ENCODE assay signal across 13 cellular contexts in genomic region chr3:4719011-4719649, GRCh38.
DNase-seq lines count a peak whose midpoint lies in the region; ATAC-seq and TF ChIP-seq lines count a peak whose summit lies in the region.
"Had no signal": no experiment of that assay in that cellular context is flagged by ENCODE, and none has a peak within 500 bp of the region (broad histone marks: within the 10 kb centered on the region; RNA-seq: fewer than 3 reads in every experiment).

No MANE protein-coding gene starts in this region.

- no peaks in the 10 kb centered on the region for H3K27me3 ChIP-seq in heart left ventricle
- no peaks in the 10 kb centered on the region for H3K27me3 ChIP-seq in body of pancreas
- H3K27me3 ChIP-seq in muscle layer of colon (ENCODE audit: control insufficient read depth in 1 of 2, insufficient read depth in 2 of 2, low read length in 2 of 2): no peaks in the 10 kb centered on the region
- no peaks in the 10 kb centered on the region for H3K27me3 ChIP-seq in tibial artery
- H3K27me3 ChIP-seq: upper lobe of left lung had no signal

- DNase-seq in heart left ventricle (no peak), Right ventricle myocardium superior (no peak), body of pancreas (no peak), tibial artery (no peak), NCI-H187 (lab: John Stamatoyannopoulos, UW) (no peak), OCI-M1 (lab: John Stamatoyannopoulos, UW) (no peak)
- DNase-seq: activated effector memory CD4-positive, alpha-beta T cell treated with anti-CD3 and anti-CD28 coated beads, Interleukin-2, amount 50 U/mL, for 16 hours; AML-193; DMS79; NCI-H446; upper lobe of left lung had no signal

- H3K9ac ChIP-seq in muscle layer of colon (ENCODE audit: low read length): no peak overlapping the region

- H3K36me3 ChIP-seq in heart left ventricle (peaks cover 0 to 19% (median 10%) of the 10 kb centered on the region in 9 donors), body of pancreas (replicated peaks in 1 of 2; ENCODE audit: insufficient read depth in 1 of 2, low read depth in 2 of 2) (no peaks in the 10 kb centered on the region), muscle layer of colon (ENCODE audit: insufficient read depth, low read length) (peaks cover 13% of the 10 kb centered on the region), tibial artery (peaks cover 9 to 11% (median 9%) of the 10 kb centered on the region in 3 donors)

- H3K4me3 ChIP-seq in heart left ventricle: no peak overlapping the region
- H3K4me3 ChIP-seq in body of pancreas: no peak overlapping the region
- H3K4me3 ChIP-seq in muscle layer of colon (ENCODE audit: low read depth in 1 of 2, low read length in 2 of 2): peak overlapping the region in 1 of 2 donors; percentile 8
- no peak overlapping the region for H3K4me3 ChIP-seq in tibial artery
- H3K4me3 ChIP-seq: upper lobe of left lung had no signal

- intact Hi-C loops in heart left ventricle (cut with DNase I) (loop anchor here in 4 of 10 donors (1.0 to 10.0 kb wide), 6 partner anchors 156 to 466 kb away; partner anchors contain the start of gene EDEM1 (in 1 of the 4)), Right ventricle myocardium superior (cut with DNase I) (loop anchor here (2.0 to 5.0 kb wide), 2 partner anchors 308 to 328 kb away; no protein-coding TSS in a partner anchor), body of pancreas (cut with DNase I) (loop anchor here (10.0 kb wide), 1 partner anchor 466 kb away; the partner anchor contains the start of gene EDEM1), tibial artery (cut with DNase I; ENCODE audit: low total_unique reads) (loop anchor here (5.0 kb wide), 1 partner anchor 268 kb away; no protein-coding TSS in a partner anchor)

- no peak for TF ChIP-seq POLR2A in heart left ventricle (IDR thresholded peaks at IDR 0.05)
- TF ChIP-seq POLR2A in body of pancreas (IDR thresholded peaks at IDR 0.05): no peak

- 50 to 71% (median 63%) methylated on average over 10 to 11 of the region's 11 CpGs for WGBS in heart left ventricle, 4 donors
- 31 to 41% methylated on average over 11 of the region's 11 CpGs for WGBS in body of pancreas, 2 donors

- no peak for TF ChIP-seq CTCF in heart left ventricle (IDR thresholded peaks at IDR 0.05)
- TF ChIP-seq CTCF in body of pancreas (IDR thresholded peaks at IDR 0.05): no peak
- no peak for TF ChIP-seq CTCF in tibial artery (IDR thresholded peaks at IDR 0.05)

- H3K27ac ChIP-seq in heart left ventricle (peak overlapping the region in 10 of 12 donors; percentile 4 to 73 (median 50)), body of pancreas (peak overlapping the region; percentile 74 to 91 (median 86)), muscle layer of colon (ENCODE audit: low read depth, low read length) (peak overlapping the region; percentile 79), tibial artery (peak overlapping the region; percentile 71 to 79)

- H3K9me3 ChIP-seq in heart left ventricle (no peaks in the 10 kb centered on the region), body of pancreas (no peaks in the 10 kb centered on the region), muscle layer of colon (ENCODE audit: low read length) (no peaks in the 10 kb centered on the region), tibial artery (no peaks in the 10 kb centered on the region)
- H3K9me3 ChIP-seq: upper lobe of left lung had no signal

- H3K4me1 ChIP-seq in heart left ventricle (peaks cover 0 to 70% (median 41%) of the 10 kb centered on the region in 12 donors), body of pancreas (peaks cover 45% of the 10 kb centered on the region), muscle layer of colon (ENCODE audit: insufficient read depth, low read length) (peaks cover 48% of the 10 kb centered on the region), tibial artery (peaks cover 0 to 78% (median 53%) of the 10 kb centered on the region in 4 donors)

- peak in 1 of 4 donors; percentile 9 for ATAC-seq in heart left ventricle
- ATAC-seq in Right ventricle myocardium superior (ENCODE audit: poor library complexity): no peak
- ATAC-seq in body of pancreas: no peak
- ATAC-seq in GM18502 (IDR thresholded peaks at IDR 0.05; ENCODE audit: poor library complexity, unreplicated experiment): no peak
